In genomic region chr3:144770813-144771400, GRCh38 we compare ENCODE assay signal across 8 cellular contexts.
A peak's percentile ranks its signal among the peaks of the same experiment; 100 is the strongest.
DNase-seq lines count a peak whose midpoint lies in the region; ATAC-seq lines count a peak whose summit lies in the region.

No MANE protein-coding gene starts in this region.

- POLR2A ChIA-PET in CD4-positive, alpha-beta memory T cell (lab: Charles Lee; ENCODE audit: partially characterized antibody): no interaction called here

- peak; percentile 64 for DNase-seq in DMS53 (lab: John Stamatoyannopoulos, UW)
- peak; percentile 71 for DNase-seq in kidney glomerular epithelial cell (lab: John Stamatoyannopoulos, UW)
- DNase-seq in activated CD4-positive, alpha-beta T cell treated with anti-CD3 and anti-CD28 coated beads, Interleukin-2, amount 50 U/mL, for 1 hour: no peak
- DNase-seq in CD4-positive, alpha-beta memory T cell: no peak
- no peak for DNase-seq in retina

- H3K9me3 ChIP-seq in CD4-positive, alpha-beta memory T cell (ENCODE audit: control insufficient read depth in 1 of 2, low read length in 2 of 2): no peaks in the 10 kb centered on the region

- H3K27ac Mint-ChIP-seq in CD4-positive, alpha-beta memory T cell: no peak overlapping the region

- CTCF ChIA-PET in CD4-positive, alpha-beta memory T cell (lab: Charles Lee; ENCODE audit: partially characterized antibody): no interaction called here

- no peaks in the 10 kb centered on the region for H3K27me3 ChIP-seq in CD4-positive, alpha-beta memory T cell (ENCODE audit: insufficient read depth, low read length)

- H3K9me3 Mint-ChIP-seq in CD4-positive, alpha-beta memory T cell: peaks cover 0 to 2% (median 0%) of the 10 kb centered on the region in 8 donors

- H3K4me1 ChIP-seq in CD4-positive, alpha-beta memory T cell (ENCODE audit: insufficient read depth, low read length): no peaks in the 10 kb centered on the region

- H3K4me1 Mint-ChIP-seq in CD4-positive, alpha-beta memory T cell: no peaks in the 10 kb centered on the region

- no peak overlapping the region for H3K4me3 Mint-ChIP-seq in CD4-positive, alpha-beta memory T cell

- no peaks in the 10 kb centered on the region for H3K36me3 Mint-ChIP-seq in CD4-positive, alpha-beta memory T cell

- intact Hi-C loops in CD4-positive, alpha-beta memory T cell (cut with micrococcal nuclease): no loop called here

- H3K4me3 ChIP-seq in CD4-positive, alpha-beta memory T cell (ENCODE audit: low read length in 2 of 2): no peak overlapping the region

- ATAC-seq in HG03520 (IDR thresholded peaks at IDR 0.05; ENCODE audit: unreplicated experiment): peak; percentile 59
- no peak for ATAC-seq in HG03025 (IDR thresholded peaks at IDR 0.05; ENCODE audit: low FRiP score, unreplicated experiment)

- H3K27ac ChIP-seq in angular gyrus (ENCODE audit: low read depth, low read length): peak overlapping the region; percentile 46
- no peak overlapping the region for H3K27ac ChIP-seq in CD4-positive, alpha-beta memory T cell (ENCODE audit: low read depth, low read length)

- no peaks in the 10 kb centered on the region for H3K36me3 ChIP-seq in CD4-positive, alpha-beta memory T cell (ENCODE audit: insufficient read depth, low read length)

- H3K27me3 Mint-ChIP-seq in CD4-positive, alpha-beta memory T cell: no peaks in the 10 kb centered on the region

Comparison
In these comparisons a context has a peak if more than half of its experiments do, and no peak if none do; other contexts are left out.
1. DNase-seq: peak in DMS53 (single experiment) and kidney glomerular epithelial cell (single experiment); none in activated CD4-positive, alpha-beta T cell treated with anti-CD3 and anti-CD28 coated beads, Interleukin-2, amount 50 U/mL, for 1 hour (single experiment), CD4-positive, alpha-beta memory T cell (0 of 5) and retina (single experiment).